In the genomic region with DNA sequence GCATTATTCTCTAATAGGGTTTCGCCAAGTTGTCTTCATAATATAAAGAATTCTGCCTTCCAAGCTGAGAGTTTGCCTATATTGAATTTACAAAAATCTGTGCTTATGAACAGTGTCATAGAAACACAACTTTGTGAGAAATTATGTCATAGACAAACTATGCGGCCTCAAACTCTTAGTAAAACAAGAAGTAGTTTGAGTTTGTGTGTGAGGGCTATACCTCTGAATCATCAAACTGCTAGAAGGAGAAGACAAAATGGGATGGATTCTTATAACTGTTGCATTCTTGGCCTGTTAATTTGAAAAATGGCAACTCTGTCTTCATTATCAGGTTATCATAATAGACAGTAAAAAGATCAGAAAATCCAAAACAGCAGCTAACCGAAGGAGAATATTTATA, we compare ENCODE assay signal across 14 cellular contexts. TPM values are rescaled to one million over a fixed set of nuclear protein-coding genes. Genes with fewer than 3 reads are reported as not detected.
DNase-seq lines count a peak whose midpoint lies in the region; ATAC-seq and TF ChIP-seq lines count a peak whose summit lies in the region.
"Had no signal": no experiment of that assay in that cellular context is flagged by ENCODE, and none has a peak within 500 bp of the region (broad histone marks: within the 10 kb centered on the region; RNA-seq: fewer than 3 reads in every experiment).

No MANE protein-coding gene starts in this region.

- no peaks in the 10 kb centered on the region for H3K79me2 ChIP-seq in fibroblast of lung (ENCODE audit: control insufficient read depth, insufficient read depth, low read length)

- H3K4me3 ChIP-seq in SJSA1: no peak overlapping the region
- H3K4me3 ChIP-seq in fibroblast of lung (replicated peaks in 1 of 4; ENCODE audit: control extremely low read depth in 1 of 4, insufficient read depth in 1 of 4, low read depth in 3 of 4, low read length in 4 of 4): no peak overlapping the region
- no peak overlapping the region for H3K4me3 ChIP-seq in skeletal muscle cell (ENCODE audit: low read depth, low read length)
- H3K4me3 ChIP-seq in adrenal gland: no peak overlapping the region
- H3K4me3 ChIP-seq: pancreas had no signal

- intact Hi-C loops in adrenal gland (cut with DNase I): no loop called here

- no peaks in the 10 kb centered on the region for H3K9me3 ChIP-seq in SJSA1 (replicated peaks)
- no peaks in the 10 kb centered on the region for H3K9me3 ChIP-seq in fibroblast of lung (ENCODE audit: control insufficient read depth, insufficient read depth, low read depth, low read length)
- H3K9me3 ChIP-seq in adrenal gland (replicated peaks in 1 of 3): no peaks in the 10 kb centered on the region
- H3K9me3 ChIP-seq: pancreas had no signal

- H3K27ac ChIP-seq in SJSA1 (peak overlapping the region; percentile 81), fibroblast of lung (ENCODE audit: insufficient read depth, low read length) (peak overlapping the region; percentile 56), adrenal gland (no peak overlapping the region)
- H3K27ac ChIP-seq: C4-2B, foreskin keratinocyte, pancreas had no signal

- no peak for TF ChIP-seq POLR2A in adrenal gland (IDR thresholded peaks at IDR 0.05)

- no peak overlapping the region for H3K4me2 ChIP-seq in fibroblast of lung (ENCODE audit: extremely low read depth, insufficient read depth, low read length)

- H3K9ac ChIP-seq in fibroblast of lung (ENCODE audit: insufficient read depth, low read length): no peak overlapping the region

- peaks cover 6% of the 10 kb centered on the region; the same call in 1 of the 2 replicates for H3K36me3 ChIP-seq in SJSA1
- peaks cover 3% of the 10 kb centered on the region for H3K36me3 ChIP-seq in fibroblast of lung (ENCODE audit: control insufficient read depth, insufficient read depth, low read length)
- H3K36me3 ChIP-seq in adrenal gland (replicated peaks in 1 of 2): peaks cover 0 to 34% of the 10 kb centered on the region in 2 donors

- no peaks in the 10 kb centered on the region for H3K27me3 ChIP-seq in SJSA1 (replicated peaks)
- H3K27me3 ChIP-seq in fibroblast of lung (ENCODE audit: control insufficient read depth, insufficient read depth, low read length): no peaks in the 10 kb centered on the region
- H3K27me3 ChIP-seq in adrenal gland: no peaks in the 10 kb centered on the region
- H3K27me3 ChIP-seq: foreskin keratinocyte, pancreas had no signal

- H3K4me1 ChIP-seq in SJSA1 (replicated peaks) (peaks cover 27% of the 10 kb centered on the region), fibroblast of lung (ENCODE audit: control insufficient read depth, extremely low read depth, insufficient read depth, low read length) (no peaks in the 10 kb centered on the region), adrenal gland (replicated peaks in 1 of 2) (peaks cover 14 to 18% of the 10 kb centered on the region in 2 donors)
- H3K4me1 ChIP-seq: foreskin keratinocyte had no signal

- H4K20me1 ChIP-seq in fibroblast of lung (ENCODE audit: control insufficient read depth, extremely low read depth, insufficient read depth, low read length): no peaks in the 10 kb centered on the region

- no peak overlapping the region for H2AFZ ChIP-seq in fibroblast of lung (ENCODE audit: low read length)

- DNase-seq in EL (peak; percentile 86), SJSA1 (ENCODE audit: low read depth in 1 of 2, low spot score in 2 of 2) (peak in 1 of 2 experiments; percentile 53), fibroblast of lung (ENCODE audit: low read depth in 2 of 2) (peak; percentile 65 to 95), skeletal muscle cell (ENCODE audit: low read depth) (peak; percentile 31), NCI-H345 treated with DMSO at 0.1 percent for 48 hours (lab: John Stamatoyannopoulos, UW; ENCODE audit: unreplicated experiment) (no peak), adrenal gland (no peak)
- DNase-seq in activated T-cell treated with anti-CD3 and anti-CD28 coated beads, Interleukin-2, amount 50 U/mL, for 1 hour: no peak
- DNase-seq: midbrain, NCI-H1105, NCI-H446, pancreas had no signal

- no peak for ATAC-seq in HG02981 (IDR thresholded peaks at IDR 0.05; ENCODE audit: unreplicated experiment)
- ATAC-seq: foreskin keratinocyte, pancreas had no signal

- TF ChIP-seq CTCF in fibroblast of lung (conservative IDR thresholded peaks at IDR 0.05 in 1 of 2, IDR thresholded peaks at IDR 0.05 in 1 of 2; ENCODE audit: low read depth in 1 of 2, low read length in 2 of 2): no peak
- TF ChIP-seq CTCF in adrenal gland (IDR thresholded peaks at IDR 0.05): no peak

- 95 to 98% (median 96%) methylated on average over 3 of the region's 3 CpGs for WGBS in adrenal gland, 4 donors

RNA-seq across cellular contexts. Expression of a gene that starts 46.1 kb away (rescaled TPM):
- total RNA-seq in SJSA1 (2014; rRNA removed; shearing (Covaris generic)): 1.5 and 5.5 TPM in 2 replicates
- 5.9 and 8.9 TPM in 2 replicates for total RNA-seq in fibroblast of lung
- polyA plus RNA-seq in fibroblast of lung: 14.1 and 14.8 TPM in 2 replicates
- 11.9 and 13.3 TPM in 2 replicates for polyA plus RNA-seq in fibroblast of lung (2012)
- 0.59 and 1.3 TPM in 2 replicates for polyA minus RNA-seq in fibroblast of lung (ENCODE audit: low replicate concordance)
- 10 to 100 TPM in 6 of 8 donors, 1 to 10 TPM in 2; 5.0 to 38.0 (median 12.9) TPM for total RNA-seq in adrenal gland
- polyA plus RNA-seq in adrenal gland: 10 to 100 TPM; 13.2 to 57.6 (median 24.9) TPM

Comparison
In these comparisons a context has a peak if more than half of its experiments do, and no peak if none do; other contexts are left out.
1. DNase-seq: peak in EL (single experiment), fibroblast of lung (2 of 2) and skeletal muscle cell (single experiment); none in NCI-H345 treated with DMSO at 0.1 percent for 48 hours (single experiment), activated T-cell treated with anti-CD3 and anti-CD28 coated beads, Interleukin-2, amount 50 U/mL, for 1 hour (single experiment) and adrenal gland (0 of 7).
2. H3K27ac ChIP-seq: peak in SJSA1 (single experiment) and fibroblast of lung (single experiment); none in adrenal gland (0 of 5).